9 cellular contexts compared by ENCODE assay signal in genomic region chr22:18970180-18970947, GRCh38. TPM values are rescaled to one million over a fixed set of nuclear protein-coding genes. Genes with fewer than 3 reads are reported as not detected.
A peak's percentile ranks its signal among the peaks of the same experiment; 100 is the strongest.
DNase-seq lines count a peak whose midpoint lies in the region; ATAC-seq and TF ChIP-seq lines count a peak whose summit lies in the region.
"Had no signal": no experiment of that assay in that cellular context is flagged by ENCODE, and none has a peak within 500 bp of the region (broad histone marks: within the 10 kb centered on the region; RNA-seq: fewer than 3 reads in every experiment).

No MANE protein-coding gene starts in this region.

- peak overlapping the region; percentile 96 for H3K18ac ChIP-seq in neuronal stem cell (ENCODE audit: low read length)

- H3K27me3 ChIP-seq in Peyer's patch (peaks cover 0 to 3% of the 10 kb centered on the region in 2 donors), neuronal stem cell (ENCODE audit: control insufficient read depth in 3 of 3, insufficient read depth in 3 of 3, low read depth in 1 of 3, low read length in 3 of 3) (no peaks in the 10 kb centered on the region)

- peak overlapping the region; percentile 93 for H3K4me2 ChIP-seq in neuronal stem cell (ENCODE audit: insufficient read depth, low read length, poor library complexity, severe bottlenecking)

- H3K14ac ChIP-seq in neuronal stem cell (ENCODE audit: low read length), result peak overlapping the region; percentile 97

- no peak overlapping the region for H3K27ac ChIP-seq in Peyer's patch
- H3K27ac ChIP-seq in neuronal stem cell (replicated peaks; ENCODE audit: low read length), result no peak overlapping the region

- H3K36me3 ChIP-seq in Peyer's patch (no peaks in the 10 kb centered on the region), neuronal stem cell (replicated peaks in 1 of 2; ENCODE audit: control insufficient read depth in 2 of 2, insufficient read depth in 2 of 2, low read length in 2 of 2) (no peaks in the 10 kb centered on the region)

- no peak overlapping the region for H4K91ac ChIP-seq in neuronal stem cell (ENCODE audit: low read depth, low read length, poor library complexity)

- peaks cover 11% of the 10 kb centered on the region for H3K79me1 ChIP-seq in neuronal stem cell (ENCODE audit: low read depth, low read length)

- no peak overlapping the region for H4K8ac ChIP-seq in neuronal stem cell (ENCODE audit: low read depth, low read length)

- peak overlapping the region; percentile 94 for H3K9ac ChIP-seq in neuronal stem cell (ENCODE audit: low read depth, low read length, poor library complexity)

- no peak overlapping the region for H2BK5ac ChIP-seq in neuronal stem cell (ENCODE audit: low read length)

- H3K9me3 ChIP-seq in Peyer's patch, result no peaks in the 10 kb centered on the region
- no peaks in the 10 kb centered on the region for H3K9me3 ChIP-seq in neuronal stem cell (replicated peaks in 1 of 2; ENCODE audit: control insufficient read depth in 2 of 2, insufficient read depth in 1 of 2, low read depth in 1 of 2, low read length in 2 of 2)

- H2BK15ac ChIP-seq in neuronal stem cell (ENCODE audit: low read length), result peak overlapping the region; percentile 49

- peak overlapping the region; percentile 80 for H3K23ac ChIP-seq in neuronal stem cell (ENCODE audit: low read depth, low read length, poor library complexity)

- TF ChIP-seq POLR2A in Peyer's patch (IDR thresholded peaks at IDR 0.05), result no peak

- H2AK5ac ChIP-seq in neuronal stem cell (ENCODE audit: low read depth, low read length), result no peak overlapping the region

- ATAC-seq in esophagus mucosa (peak; percentile 23), GM21526 (IDR thresholded peaks at IDR 0.05; ENCODE audit: low FRiP score, unreplicated experiment) (no peak), HG02798 (IDR thresholded peaks at IDR 0.05; ENCODE audit: poor library complexity, unreplicated experiment) (no peak)

- peak overlapping the region; percentile 93 for H2AFZ ChIP-seq in neuronal stem cell (ENCODE audit: low read length)

- no CpG with 5 or more reads among the region's 93 CpGs for WGBS in neuronal stem cell (ENCODE audit: extremely low coverage in 2 of 2, insufficient read length in 2 of 2, insufficient replicate concordance in 1 of 2), 2 donors

- H3K4ac ChIP-seq in neuronal stem cell (ENCODE audit: low read length), result no peak overlapping the region

- peak in 1 of 6 experiments; percentile 4 for TF ChIP-seq CTCF in Peyer's patch (IDR thresholded peaks at IDR 0.05)

- H2BK12ac ChIP-seq in neuronal stem cell (ENCODE audit: low read length), result no peak overlapping the region

- H3K4me3 ChIP-seq in Peyer's patch, result peak overlapping the region; percentile 22 to 66 (median 47)
- H3K4me3 ChIP-seq in neuronal stem cell (ENCODE audit: low read length in 2 of 2), result peak overlapping the region; percentile 61 to 94

- DNase-seq in NCI-H2081 (lab: John Stamatoyannopoulos, UW) (peak; percentile 24 to 48), NCI-H2081 treated with DMSO at 0.1 percent for 48 hours (lab: John Stamatoyannopoulos, UW) (no peak), Peyer's patch (no peak), neuronal stem cell (ENCODE audit: low spot score) (peak; percentile 49), NCI-H2107 treated with DMSO at 0.1 percent for 48 hours (lab: John Stamatoyannopoulos, UW; ENCODE audit: unreplicated experiment) (no peak)

- H3K4me1 ChIP-seq in Peyer's patch (peaks cover 0 to 6% (median 3%) of the 10 kb centered on the region in 4 donors), neuronal stem cell (ENCODE audit: control insufficient read depth in 2 of 2, insufficient read depth in 1 of 2, low read depth in 1 of 2, low read length in 2 of 2) (peaks cover 16 to 23% of the 10 kb centered on the region in 2 donors)

- no peak overlapping the region for H2BK120ac ChIP-seq in neuronal stem cell (ENCODE audit: low read depth, low read length)

RNA-seq across cellular contexts. Expression of gene PRODH, which starts 34.3 kb away (rescaled TPM):
- 100 to 1,000 TPM in 3 of 4 donors, 10 to 100 TPM in 1; 12.4 to 360 (median 207) TPM for total RNA-seq in Peyer's patch
- total RNA-seq in esophagus mucosa, result 4.5 TPM
- polyA plus RNA-seq in neuronal stem cell (2013, experiment 1 of 2), result 8.3 TPM
- polyA plus RNA-seq in neuronal stem cell (2013, experiment 2 of 2), result 8.3 TPM
- total RNA-seq: CD4-positive, alpha-beta T cell had no signal

Comparison
In these comparisons a context has a peak if more than half of its experiments do, and no peak if none do; other contexts are left out.
1. DNase-seq: peak in NCI-H2081 (2 of 2) and neuronal stem cell (single experiment); none in NCI-H2081 treated with DMSO at 0.1 percent for 48 hours (single experiment), Peyer's patch (0 of 3) and NCI-H2107 treated with DMSO at 0.1 percent for 48 hours (single experiment).